Comparison of ENCODE assay signal across 17 cellular contexts in the genomic region with DNA sequence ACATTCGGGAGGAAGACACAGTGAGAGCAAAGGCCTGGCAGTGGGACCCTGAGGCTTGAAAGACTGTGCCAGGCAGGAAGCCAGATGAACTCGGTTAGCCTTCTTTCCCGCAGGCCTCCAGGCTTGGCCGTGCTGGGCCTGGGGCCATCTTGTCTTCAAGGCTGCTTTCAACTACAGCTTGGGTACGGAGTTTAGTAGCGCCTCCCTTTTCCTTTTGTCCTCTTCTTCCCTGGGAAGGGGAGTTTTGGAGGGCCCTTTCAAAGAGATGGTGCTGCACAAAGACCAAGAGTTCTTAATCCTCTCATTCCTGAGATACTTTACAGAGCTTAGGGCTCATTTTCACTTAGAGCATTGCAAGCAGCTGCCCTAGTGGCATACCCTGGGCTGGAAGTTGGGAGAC.
DNase-seq lines count a peak whose midpoint lies in the region; ATAC-seq and TF ChIP-seq lines count a peak whose summit lies in the region.
"Had no signal": no experiment of that assay in that cellular context is flagged by ENCODE, and none has a peak within 500 bp of the region (broad histone marks: within the 10 kb centered on the region; RNA-seq: fewer than 3 reads in every experiment).

No MANE protein-coding gene starts in this region.

- no peak for TF ChIP-seq POLR2A in uterus (IDR thresholded peaks at IDR 0.05)

- H3K27me3 Mint-ChIP-seq in nephron (ENCODE audit: low read depth), result peaks cover 4% of the 10 kb centered on the region

- intact Hi-C loops in left ventricle myocardium inferior (cut with micrococcal nuclease) (no loop called here), cardiac septum (cut with DNase I) (no loop called here), uterus (cut with DNase I; ENCODE audit: low total_unique reads) (no loop called here)

- H3K4me1 Mint-ChIP-seq in nephron, result peaks cover 60% of the 10 kb centered on the region

- peak overlapping the region in 2 of 3 experiments; percentile 53 to 85 for H3K27ac Mint-ChIP-seq in nephron
- H3K27ac Mint-ChIP-seq: CD8-positive, alpha-beta T cell had no signal

- no peaks in the 10 kb centered on the region for H3K9me3 ChIP-seq in left ventricle myocardium inferior (replicated peaks)
- H3K9me3 ChIP-seq in ectodermal cell (ENCODE audit: control insufficient read depth, low read length), result no peaks in the 10 kb centered on the region
- no peaks in the 10 kb centered on the region for H3K9me3 ChIP-seq in uterus

- TF ChIP-seq CTCF in left ventricle myocardium inferior (IDR thresholded peaks at IDR 0.05; ENCODE audit: borderline replicate concordance) (no peak), nephron (IDR thresholded peaks at IDR 0.05; ENCODE audit: unreplicated experiment in 3 of 3) (no peak), uterus (IDR thresholded peaks at IDR 0.05) (no peak)

- H3K4me3 Mint-ChIP-seq in nephron, result peak overlapping the region in 1 of 3 experiments; percentile 50
- H3K4me3 Mint-ChIP-seq: CD8-positive, alpha-beta T cell; IgD-negative memory B cell; stimulated activated naive B cell treated with anti-CD40 and anti-IgM and Interleukin-4, amounts not matched to agents 10 μg/mL and 1 μg/mL and 100 μg/mL, for 72 hours had no signal

- no peak for DNase-seq in left ventricle myocardium inferior
- no peak for DNase-seq in cardiac septum (ENCODE audit: low spot score)
- no peak for DNase-seq in uterus
- DNase-seq in activated CD8-positive, alpha-beta memory T cell treated with anti-CD3 and anti-CD28 coated beads for 24 hours, result no peak
- no peak for DNase-seq in NCI-H526 treated with DMSO at 0.1 percent for 48 hours (lab: John Stamatoyannopoulos, UW)
- DNase-seq: CD8-positive, alpha-beta T cell; cerebellar nuclear complex; left colon; natural killer cell; NCI-H1436; stimulated activated naive B cell treated with anti-CD40 and anti-IgM and Interleukin-4, amounts not matched to agents 10 μg/mL and 1 μg/mL and 100 μg/mL, for 72 hours had no signal

- H3K4me3 ChIP-seq in left ventricle myocardium inferior, result no peak overlapping the region
- H3K4me3 ChIP-seq in ectodermal cell (ENCODE audit: insufficient read depth, low read depth, low read length), result no peak overlapping the region
- no peak overlapping the region for H3K4me3 ChIP-seq in uterus

- no peaks in the 10 kb centered on the region for H3K27me3 ChIP-seq in left ventricle myocardium inferior (ENCODE audit: low read depth)
- H3K27me3 ChIP-seq in ectodermal cell (ENCODE audit: control insufficient read depth, insufficient read depth, low read length, poor library complexity, severe bottlenecking), result no peaks in the 10 kb centered on the region
- H3K27me3 ChIP-seq in uterus, result no peaks in the 10 kb centered on the region

- no peak for ATAC-seq in GM18520 (IDR thresholded peaks at IDR 0.05; ENCODE audit: unreplicated experiment)
- ATAC-seq: left colon had no signal

- H3K4me1 ChIP-seq in left ventricle myocardium inferior, result peaks cover 64% of the 10 kb centered on the region
- H3K4me1 ChIP-seq in ectodermal cell (ENCODE audit: control insufficient read depth, insufficient read depth, low read length), result peaks cover 62% of the 10 kb centered on the region
- H3K4me1 ChIP-seq in uterus, result peaks cover 0 to 13% of the 10 kb centered on the region in 2 donors

- peak overlapping the region; percentile 84 for H3K27ac ChIP-seq in left ventricle myocardium inferior (replicated peaks)
- peak overlapping the region; percentile 94 for H3K27ac ChIP-seq in ectodermal cell (ENCODE audit: insufficient read depth, low read depth, low read length, poor library complexity, severe bottlenecking)
- H3K27ac ChIP-seq in uterus, result peak overlapping the region; percentile 94 to 98
- H3K27ac ChIP-seq: epithelial cell of prostate had no signal

- H3K36me3 ChIP-seq in left ventricle myocardium inferior, result peaks cover 8% of the 10 kb centered on the region
- H3K36me3 ChIP-seq in ectodermal cell (ENCODE audit: control insufficient read depth, insufficient read depth, low read length), result peaks cover 3% of the 10 kb centered on the region
- no peaks in the 10 kb centered on the region for H3K36me3 ChIP-seq in uterus

- no peaks in the 10 kb centered on the region for H3K9me3 Mint-ChIP-seq in nephron
- H3K9me3 Mint-ChIP-seq: activated naive CD4-positive, alpha-beta T cell treated with anti-CD3 and anti-CD28 coated beads, Interleukin-2, amount 50 U/mL, for 72 hours; CD8-positive, alpha-beta T cell; IgD-negative memory B cell; natural killer cell had no signal

- peaks cover 8% of the 10 kb centered on the region for H3K36me3 Mint-ChIP-seq in nephron (ENCODE audit: low read depth)
- H3K36me3 Mint-ChIP-seq: natural killer cell had no signal

- 40 to 49% methylated on average over 6 of the region's 6 CpGs for WGBS in ectodermal cell, 2 experiments
